17 cellular contexts compared by ENCODE assay signal in genomic region chr18:68887410-68887809, GRCh38.
DNase-seq lines count a peak whose midpoint lies in the region; ATAC-seq and TF ChIP-seq lines count a peak whose summit lies in the region.
"Had no signal": no experiment of that assay in that cellular context is flagged by ENCODE, and none has a peak within 500 bp of the region (broad histone marks: within the 10 kb centered on the region; RNA-seq: fewer than 3 reads in every experiment).

No MANE protein-coding gene starts in this region.

- peaks cover 2 to 12% (median 7%) of the 10 kb centered on the region in 4 donors for H3K4me1 ChIP-seq in liver (ENCODE audit: control insufficient read depth in 4 of 4, insufficient read depth in 4 of 4, low read length in 3 of 4)
- H3K4me1 ChIP-seq: A549, Caco-2 had no signal

- DNase-seq in HuH-7 (ENCODE audit: low spot score) = peak; percentile 7
- no peak for DNase-seq in left lobe of liver (ENCODE audit: low spot score)
- DNase-seq in inferior parietal cortex (ENCODE audit: extremely low spot score) = no peak
- no peak for DNase-seq in NCI-H524 treated with DMSO at 0.1 percent for 48 hours (lab: John Stamatoyannopoulos, UW)
- DNase-seq in H7 = no peak
- DNase-seq: AML-193; Caco-2; Calu3; CD4-positive, alpha-beta T cell; CD8-positive, alpha-beta T cell; DMS79 treated with DMSO at 0.1 percent for 48 hours; GF-D8 had no signal

- H3K4me3 ChIP-seq in liver (ENCODE audit: low read depth in 1 of 3, low read length in 3 of 3) (no peak overlapping the region), H7 (ENCODE audit: insufficient read depth, low read depth, low read length) (no peak overlapping the region)
- H3K4me3 ChIP-seq: A549; BLaER1 treated with 17β-estradiol and CSF1 and Interleukin-3, amounts not matched to agents 10 nM and 100 nM had no signal

- TF ChIP-seq RAD21 in liver (IDR thresholded peaks at IDR 0.05) = no peak

- peak overlapping the region in 1 of 2 donors; percentile 23 for H3K27ac ChIP-seq in liver (ENCODE audit: low read depth in 1 of 2, low read length in 2 of 2)
- H3K27ac ChIP-seq: 22Rv1; A549; BLaER1 treated with 17β-estradiol and CSF1 and Interleukin-3, amounts not matched to agents 10 nM and 100 nM; C4-2B had no signal

- no peak for TF ChIP-seq CTCF in liver (IDR thresholded peaks at IDR 0.05; ENCODE audit: low read depth, low read length, missing input control)

- H3K9ac ChIP-seq in liver (ENCODE audit: low read depth in 1 of 2, low read length in 2 of 2) = no peak overlapping the region
- H3K9ac ChIP-seq: BLaER1 treated with 17β-estradiol and CSF1 and Interleukin-3, amounts not matched to agents 10 nM and 100 nM had no signal

- ATAC-seq in left lobe of liver = peak; percentile 72
- ATAC-seq: A549; CD8-positive, alpha-beta T cell had no signal

- 28% methylated on average over 4 of the region's 4 CpGs for WGBS in liver

- no peaks in the 10 kb centered on the region for H3K27me3 ChIP-seq in liver (ENCODE audit: control insufficient read depth in 4 of 4, insufficient read depth in 4 of 4, low read length in 3 of 4)
- H3K27me3 ChIP-seq in H7 (ENCODE audit: control insufficient read depth, insufficient read depth, low read length) = no peaks in the 10 kb centered on the region
- H3K27me3 ChIP-seq: BLaER1 treated with 17β-estradiol and CSF1 and Interleukin-3, amounts not matched to agents 10 nM and 100 nM had no signal

- no peaks in the 10 kb centered on the region for H3K36me3 ChIP-seq in liver (ENCODE audit: control insufficient read depth in 4 of 4, insufficient read depth in 3 of 4, low read depth in 1 of 4, low read length in 3 of 4)
- H3K36me3 ChIP-seq in H7 (replicated peaks; ENCODE audit: control insufficient read depth, insufficient read depth, low read length) = no peaks in the 10 kb centered on the region
- H3K36me3 ChIP-seq: BLaER1 treated with 17β-estradiol and CSF1 and Interleukin-3, amounts not matched to agents 10 nM and 100 nM had no signal

- H3K9me3 ChIP-seq in liver (ENCODE audit: control insufficient read depth in 4 of 4, low read length in 3 of 4) = no peaks in the 10 kb centered on the region
- H3K9me3 ChIP-seq: A549; BLaER1 treated with 17β-estradiol and CSF1 and Interleukin-3, amounts not matched to agents 10 nM and 100 nM; Caco-2 had no signal

TF ChIP-seq in liver, 16 proteins besides CTCF, POLR2A, EP300 and RAD21:
- TF ChIP-seq NR2F2 (IDR thresholded peaks at IDR 0.05) (no peak), RXRA (IDR thresholded peaks at IDR 0.05) (peak; percentile 48 to 55), EGR1 (IDR thresholded peaks at IDR 0.05; ENCODE audit: low read depth in 2 of 2) (peak; percentile 27 to 39), ATF3 (IDR thresholded peaks at IDR 0.05) (peak; percentile 34), HNF4A (conservative IDR thresholded peaks at IDR 0.05) (peak; percentile 85 to 95), GABPA (IDR thresholded peaks at IDR 0.05 in 1 of 2, conservative IDR thresholded peaks at IDR 0.05 in 1 of 2) (no peak), FOXA2 (IDR thresholded peaks at IDR 0.05) (no peak), YY1 (IDR thresholded peaks at IDR 0.05) (peak; percentile 50), HNF4G (IDR thresholded peaks at IDR 0.05) (peak; percentile 85), TAF1 (conservative IDR thresholded peaks at IDR 0.05) (no peak), JUND (IDR thresholded peaks at IDR 0.05) (peak; percentile 60 to 69), FOXA1 (IDR thresholded peaks at IDR 0.05) (no peak), SP1 (IDR thresholded peaks at IDR 0.05) (peak; percentile 69)
- TF ChIP-seq, protein P1, sequence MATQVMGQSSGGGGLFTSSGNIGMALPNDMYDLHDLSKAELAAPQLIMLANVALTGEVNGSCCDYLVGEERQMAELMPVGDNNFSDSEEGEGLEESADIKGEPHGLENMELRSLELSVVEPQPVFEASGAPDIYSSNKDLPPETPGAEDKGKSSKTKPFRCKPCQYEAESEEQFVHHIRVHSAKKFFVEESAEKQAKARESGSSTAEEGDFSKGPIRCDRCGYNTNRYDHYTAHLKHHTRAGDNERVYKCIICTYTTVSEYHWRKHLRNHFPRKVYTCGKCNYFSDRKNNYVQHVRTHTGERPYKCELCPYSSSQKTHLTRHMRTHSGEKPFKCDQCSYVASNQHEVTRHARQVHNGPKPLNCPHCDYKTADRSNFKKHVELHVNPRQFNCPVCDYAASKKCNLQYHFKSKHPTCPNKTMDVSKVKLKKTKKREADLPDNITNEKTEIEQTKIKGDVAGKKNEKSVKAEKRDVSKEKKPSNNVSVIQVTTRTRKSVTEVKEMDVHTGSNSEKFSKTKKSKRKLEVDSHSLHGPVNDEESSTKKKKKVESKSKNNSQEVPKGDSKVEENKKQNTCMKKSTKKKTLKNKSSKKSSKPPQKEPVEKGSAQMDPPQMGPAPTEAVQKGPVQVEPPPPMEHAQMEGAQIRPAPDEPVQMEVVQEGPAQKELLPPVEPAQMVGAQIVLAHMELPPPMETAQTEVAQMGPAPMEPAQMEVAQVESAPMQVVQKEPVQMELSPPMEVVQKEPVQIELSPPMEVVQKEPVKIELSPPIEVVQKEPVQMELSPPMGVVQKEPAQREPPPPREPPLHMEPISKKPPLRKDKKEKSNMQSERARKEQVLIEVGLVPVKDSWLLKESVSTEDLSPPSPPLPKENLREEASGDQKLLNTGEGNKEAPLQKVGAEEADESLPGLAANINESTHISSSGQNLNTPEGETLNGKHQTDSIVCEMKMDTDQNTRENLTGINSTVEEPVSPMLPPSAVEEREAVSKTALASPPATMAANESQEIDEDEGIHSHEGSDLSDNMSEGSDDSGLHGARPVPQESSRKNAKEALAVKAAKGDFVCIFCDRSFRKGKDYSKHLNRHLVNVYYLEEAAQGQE (IDR thresholded peaks at IDR 0.05) = no peak
- TF ChIP-seq, protein P2, sequence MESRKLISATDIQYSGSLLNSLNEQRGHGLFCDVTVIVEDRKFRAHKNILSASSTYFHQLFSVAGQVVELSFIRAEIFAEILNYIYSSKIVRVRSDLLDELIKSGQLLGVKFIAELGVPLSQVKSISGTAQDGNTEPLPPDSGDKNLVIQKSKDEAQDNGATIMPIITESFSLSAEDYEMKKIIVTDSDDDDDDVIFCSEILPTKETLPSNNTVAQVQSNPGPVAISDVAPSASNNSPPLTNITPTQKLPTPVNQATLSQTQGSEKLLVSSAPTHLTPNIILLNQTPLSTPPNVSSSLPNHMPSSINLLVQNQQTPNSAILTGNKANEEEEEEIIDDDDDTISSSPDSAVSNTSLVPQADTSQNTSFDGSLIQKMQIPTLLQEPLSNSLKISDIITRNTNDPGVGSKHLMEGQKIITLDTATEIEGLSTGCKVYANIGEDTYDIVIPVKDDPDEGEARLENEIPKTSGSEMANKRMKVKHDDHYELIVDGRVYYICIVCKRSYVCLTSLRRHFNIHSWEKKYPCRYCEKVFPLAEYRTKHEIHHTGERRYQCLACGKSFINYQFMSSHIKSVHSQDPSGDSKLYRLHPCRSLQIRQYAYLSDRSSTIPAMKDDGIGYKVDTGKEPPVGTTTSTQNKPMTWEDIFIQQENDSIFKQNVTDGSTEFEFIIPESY (IDR thresholded peaks at IDR 0.05) = no peak
- TF ChIP-seq, protein P3, sequence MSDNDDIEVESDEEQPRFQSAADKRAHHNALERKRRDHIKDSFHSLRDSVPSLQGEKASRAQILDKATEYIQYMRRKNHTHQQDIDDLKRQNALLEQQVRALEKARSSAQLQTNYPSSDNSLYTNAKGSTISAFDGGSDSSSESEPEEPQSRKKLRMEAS (IDR thresholded peaks at IDR 0.05) = peak; percentile 34
TF ChIP-seq in liver: peak in this region for 9.
